In the genomic region with DNA sequence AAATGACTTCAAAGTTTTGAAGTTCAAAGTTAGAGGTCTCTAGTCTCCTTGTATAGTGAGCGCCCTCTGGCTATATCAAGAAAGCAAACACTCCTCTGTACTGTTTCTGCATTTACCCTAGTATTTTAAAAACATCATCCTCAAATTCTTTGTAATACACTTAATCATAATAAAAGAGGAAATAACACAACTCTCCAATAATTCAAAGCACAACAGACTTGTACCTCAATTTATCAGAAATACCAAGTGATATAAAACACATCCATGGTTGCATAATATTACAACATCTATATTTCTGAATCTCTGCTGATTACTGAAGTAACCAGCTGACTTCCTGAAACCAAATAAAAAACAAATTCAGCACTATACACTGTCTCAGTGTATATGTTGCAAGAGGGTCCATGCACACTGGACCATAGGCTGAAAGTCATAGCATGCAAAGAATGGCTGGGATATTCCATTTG, we compare ENCODE assay signal across 13 cellular contexts. TPM values are rescaled to one million over a fixed set of nuclear protein-coding genes. Genes with fewer than 3 reads are reported as not detected.
DNase-seq lines count a peak whose midpoint lies in the region; ATAC-seq and TF ChIP-seq lines count a peak whose summit lies in the region.
"Had no signal": no experiment of that assay in that cellular context is flagged by ENCODE, and none has a peak within 500 bp of the region (broad histone marks: within the 10 kb centered on the region; RNA-seq: fewer than 3 reads in every experiment).

No MANE protein-coding gene starts in this region.

- H3K9me3 ChIP-seq in A673 (ENCODE audit: low read depth, low read length, poor library complexity, severe bottlenecking), result no peaks in the 10 kb centered on the region
- H3K9me3 ChIP-seq in left lung, result no peaks in the 10 kb centered on the region

- H3K27ac ChIP-seq in A673 (ENCODE audit: low read depth, low read length, poor library complexity, severe bottlenecking) (no peak overlapping the region), brain microvascular endothelial cell (no peak overlapping the region), left lung (no peak overlapping the region)
- H3K27ac ChIP-seq: neural progenitor cell had no signal

- H3K27me3 ChIP-seq in A673 (replicated peaks; ENCODE audit: insufficient read depth, low read depth, low read length, poor library complexity) (no peaks in the 10 kb centered on the region), brain microvascular endothelial cell (replicated peaks) (no peaks in the 10 kb centered on the region), left lung (no peaks in the 10 kb centered on the region)
- H3K27me3 ChIP-seq: neural progenitor cell had no signal

- no TSS peak for BruUV-seq in A673 (replicated peaks; lab: Mats Ljungman, UMichigan)

- CTCF ChIA-PET in A673 (lab: Charles Lee), result interaction anchor here (1.3 kb wide), 1 partner anchor 83 kb away, joined by 5 read pairs; no protein-coding TSS in a partner anchor

- H3K4me1 ChIP-seq in A673 (ENCODE audit: insufficient read depth, low read length, poor library complexity, severe bottlenecking) (peaks cover 37% of the 10 kb centered on the region), left lung (no peaks in the 10 kb centered on the region)
- H3K4me1 ChIP-seq: neural progenitor cell had no signal

- H3K36me3 ChIP-seq in A673 (ENCODE audit: insufficient read depth, low read length, poor library complexity, severe bottlenecking) (no peaks in the 10 kb centered on the region), brain microvascular endothelial cell (replicated peaks) (peaks cover 17% of the 10 kb centered on the region), left lung (no peaks in the 10 kb centered on the region)
- H3K36me3 ChIP-seq: neural progenitor cell had no signal

- peak; percentile 50 for ATAC-seq in left lung
- no peak for ATAC-seq in HG03025 (IDR thresholded peaks at IDR 0.05; ENCODE audit: low FRiP score, unreplicated experiment)

- no peak overlapping the region for H3K4me3 ChIP-seq in A673 (ENCODE audit: low read depth, low read length, poor library complexity, severe bottlenecking)
- H3K4me3 ChIP-seq in HFF-Myc (replicated peaks; ENCODE audit: low read depth, low read length), result no peak overlapping the region
- no peak overlapping the region for H3K4me3 ChIP-seq in brain microvascular endothelial cell (ENCODE audit: low read depth, low read length)
- no peak overlapping the region for H3K4me3 ChIP-seq in left lung
- H3K4me3 ChIP-seq: neural progenitor cell had no signal

- in situ Hi-C loops in brain microvascular endothelial cell (cut with HindIII; ENCODE audit: low pct_ligation_motif_present, low sequenced_read_pairs) (no loop called here), GM13976 (cut with MboI; ENCODE audit: low sequenced_read_pairs, unreplicated experiment) (no loop called here)

- TF ChIP-seq CTCF in A673 (conservative IDR thresholded peaks at IDR 0.05; ENCODE audit: low read depth, low read length) (peak; percentile 58; the same call in 1 of the 2 replicates), HFF-Myc (IDR thresholded peaks at IDR 0.05; ENCODE audit: low read depth, low read length, missing control alignments) (peak; percentile 21), brain microvascular endothelial cell (IDR thresholded peaks at IDR 0.05; ENCODE audit: low read depth, low read length, missing control alignments) (peak; percentile 45), left lung (IDR thresholded peaks at IDR 0.05) (no peak), GM13976 (IDR thresholded peaks at IDR 0.05; ENCODE audit: borderline replicate concordance, control extremely low read depth, extremely low read depth, insufficient read depth, missing control alignments) (no peak)

- intact Hi-C loops in A673 (cut with micrococcal nuclease; ENCODE audit: unreplicated experiment) (loop anchor here (5.0 kb wide), 1 partner anchor 81 kb away; no protein-coding TSS in a partner anchor), left lung (cut with DNase I) (no loop called here)

- peak; percentile 41 for DNase-seq in A673 (ENCODE audit: low spot score)
- DNase-seq in HFF-Myc (ENCODE audit: extremely low read depth, low read depth), result no peak
- no peak for DNase-seq in brain microvascular endothelial cell
- DNase-seq in left lung, result no peak
- no peak for DNase-seq in UCSD-AML1 (lab: John Stamatoyannopoulos, UW; ENCODE audit: unreplicated experiment)
- DNase-seq in GM13976 (ENCODE audit: low spot score), result no peak
- no peak for DNase-seq in anterior cingulate cortex (lab: John Stamatoyannopoulos, UW)
- DNase-seq: activated CD4-positive, alpha-beta memory T cell treated with anti-CD3 and anti-CD28 coated beads, Interleukin-2, amount 10 ng/mL, durations not matched to agents 7 days and 5 days; C1 segment of cervical spinal cord; effector CD8-positive, alpha-beta T cell; stimulated activated naive CD4-positive, alpha-beta T cell treated with Interleukin-2 at 50 U/mL for 16 hours had no signal

- POLR2A ChIA-PET in A673 (lab: Charles Lee; ENCODE audit: low non-redundant PET), result no interaction called here

RNA-seq across cellular contexts. Expression of a gene that starts 12.5 kb away (rescaled TPM):
- total RNA-seq in A673 (2021) (34.6 and 35.2 TPM in 2 replicates), left lung (10 to 100 TPM; 41.9 to 52.6 TPM)

Comparison
In these comparisons a context has a peak if more than half of its experiments do, and no peak if none do; other contexts are left out.
1. CTCF ChIP-seq: peak in A673 (single experiment), HFF-Myc (single experiment) and brain microvascular endothelial cell (single experiment); none in left lung (0 of 2) and GM13976 (single experiment).